ENCODE assay signal across 19 cellular contexts in the genomic region with DNA sequence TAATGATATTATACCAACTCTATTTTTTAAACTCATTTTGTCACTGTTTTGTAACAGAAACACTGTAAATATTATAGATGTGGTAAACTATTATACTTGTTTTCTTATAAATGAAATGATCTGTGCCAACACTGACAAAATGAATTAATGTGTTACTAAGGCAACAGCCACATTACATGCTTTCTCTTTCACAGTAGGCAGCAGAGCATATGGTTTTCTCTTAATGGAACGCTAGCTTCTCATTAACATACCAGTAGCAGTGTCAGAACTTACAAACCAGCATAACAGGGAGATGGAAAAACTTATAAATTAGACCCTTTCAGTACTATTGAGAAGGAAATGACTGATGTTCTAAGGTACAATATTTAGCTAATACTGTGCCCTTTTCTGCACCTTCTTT.
DNase-seq lines count a peak whose midpoint lies in the region; ATAC-seq and TF ChIP-seq lines count a peak whose summit lies in the region.
"Had no signal": no experiment of that assay in that cellular context is flagged by ENCODE, and none has a peak within 500 bp of the region (broad histone marks: within the 10 kb centered on the region; RNA-seq: fewer than 3 reads in every experiment).

No MANE protein-coding gene starts in this region.

- H3K4me1 Mint-ChIP-seq in activated CD8-positive, alpha-beta T cell treated with anti-CD3 and anti-CD28 coated beads, Interleukin-2, amount 10 ng/mL, durations not matched to agents 7 days and 5 days (ENCODE audit: low read depth): no peaks in the 10 kb centered on the region
- H3K4me1 Mint-ChIP-seq: activated naive CD8-positive, alpha-beta T cell treated with anti-CD3 and anti-CD28 coated beads for 36 hours; CD4-positive, alpha-beta memory T cell had no signal

- peak; percentile 15 for TF ChIP-seq EP300 in neural cell (conservative IDR thresholded peaks at IDR 0.05; ENCODE audit: poor library complexity, severe bottlenecking)

- H3K27me3 Mint-ChIP-seq in activated CD8-positive, alpha-beta T cell treated with anti-CD3 and anti-CD28 coated beads, Interleukin-2, amount 10 ng/mL, durations not matched to agents 7 days and 5 days (ENCODE audit: low read depth): no peaks in the 10 kb centered on the region
- H3K27me3 Mint-ChIP-seq: activated naive CD8-positive, alpha-beta T cell treated with anti-CD3 and anti-CD28 coated beads for 36 hours; CD4-positive, alpha-beta memory T cell had no signal

- H3K27me3 ChIP-seq in SU-DHL-6 (ENCODE audit: low read length) (no peaks in the 10 kb centered on the region), neural cell (ENCODE audit: insufficient read depth, low read depth, low read length) (no peaks in the 10 kb centered on the region)
- H3K27me3 ChIP-seq: sigmoid colon, tibial nerve had no signal

- DNase-seq in NCI-H1436 (lab: John Stamatoyannopoulos, UW) (peak; percentile 8), NCI-H1436 treated with DMSO at 0.1 percent for 48 hours (lab: John Stamatoyannopoulos, UW) (no peak), NCI-H1694 treated with DMSO at 0.1 percent for 48 hours (lab: John Stamatoyannopoulos, UW) (peak; percentile 96), OCI-M2 (lab: John Stamatoyannopoulos, UW; ENCODE audit: unreplicated experiment) (no peak), superior temporal gyrus (ENCODE audit: extremely low spot score) (no peak)
- DNase-seq in activated CD8-positive, alpha-beta T cell treated with anti-CD3 and anti-CD28 coated beads, Interleukin-2, amount 10 ng/mL, durations not matched to agents 7 days and 5 days: no peak
- DNase-seq: activated CD4-positive, alpha-beta T cell treated with anti-CD3 and anti-CD28 coated beads for 4 hours; activated naive CD8-positive, alpha-beta T cell treated with anti-CD3 and anti-CD28 coated beads for 36 hours; CD4-positive, alpha-beta memory T cell; islet precursor cell; SIG-M5; sigmoid colon; stimulated activated CD4-positive, alpha-beta T cell treated with anti-CD3 and anti-CD28 coated beads, Interleukin-4, amount 100 ng/mL, for 24 hours; T1000 had no signal

- CTCF ChIA-PET in activated CD8-positive, alpha-beta T cell treated with anti-CD3 and anti-CD28 coated beads, Interleukin-2, amount 10 ng/mL, durations not matched to agents 7 days and 5 days (lab: Charles Lee): no interaction called here

- H3K4me3 ChIP-seq in SU-DHL-6 (ENCODE audit: insufficient read depth, low read length, poor library complexity, severe bottlenecking): no peak overlapping the region
- peak overlapping the region; percentile 40 for H3K4me3 ChIP-seq in neural cell (ENCODE audit: low read length)
- H3K4me3 ChIP-seq: A549, coronary artery, sigmoid colon, tibial nerve had no signal

- H4K20me1 ChIP-seq in SU-DHL-6 (ENCODE audit: low read depth, low read length) (no peaks in the 10 kb centered on the region), neural cell (ENCODE audit: insufficient read depth) (no peaks in the 10 kb centered on the region)

- H2AFZ ChIP-seq in SU-DHL-6 (ENCODE audit: low read depth, low read length, severe bottlenecking): peak overlapping the region; percentile 12
- no peak overlapping the region for H2AFZ ChIP-seq in neural cell (ENCODE audit: low read depth, low read length)

- H3K27ac ChIP-seq in SU-DHL-6 (ENCODE audit: low read depth, low read length) (no peak overlapping the region), neural cell (ENCODE audit: low read length) (peak overlapping the region; percentile 76)
- H3K27ac ChIP-seq: A549, coronary artery, sigmoid colon, tibial nerve had no signal

- no peaks in the 10 kb centered on the region for H3K36me3 Mint-ChIP-seq in activated CD8-positive, alpha-beta T cell treated with anti-CD3 and anti-CD28 coated beads, Interleukin-2, amount 10 ng/mL, durations not matched to agents 7 days and 5 days (ENCODE audit: low read depth)
- H3K36me3 Mint-ChIP-seq: activated naive CD8-positive, alpha-beta T cell treated with anti-CD3 and anti-CD28 coated beads for 36 hours; CD4-positive, alpha-beta memory T cell had no signal

- H3K4me2 ChIP-seq in SU-DHL-6 (ENCODE audit: low read depth, low read length, poor library complexity, severe bottlenecking): no peak overlapping the region
- H3K4me2 ChIP-seq in neural cell (ENCODE audit: low read length): peak overlapping the region; percentile 63
- H3K4me2 ChIP-seq: A549 had no signal

- no peak overlapping the region for H3K9ac ChIP-seq in SU-DHL-6 (ENCODE audit: low read length)
- H3K9ac ChIP-seq in neural cell (ENCODE audit: low read length): peak overlapping the region; percentile 18

- no peak overlapping the region for H3K27ac Mint-ChIP-seq in activated CD8-positive, alpha-beta T cell treated with anti-CD3 and anti-CD28 coated beads, Interleukin-2, amount 10 ng/mL, durations not matched to agents 7 days and 5 days
- H3K27ac Mint-ChIP-seq: activated naive CD8-positive, alpha-beta T cell treated with anti-CD3 and anti-CD28 coated beads for 36 hours; CD4-positive, alpha-beta memory T cell had no signal

- POLR2A ChIA-PET in activated CD8-positive, alpha-beta T cell treated with anti-CD3 and anti-CD28 coated beads, Interleukin-2, amount 10 ng/mL, durations not matched to agents 7 days and 5 days (lab: Charles Lee): no interaction called here

- no peaks in the 10 kb centered on the region for H3K79me2 ChIP-seq in SU-DHL-6 (ENCODE audit: insufficient read depth, low read length)
- H3K79me2 ChIP-seq in neural cell (replicated peaks; ENCODE audit: insufficient read depth, low read length): peaks cover 34% of the 10 kb centered on the region

- ATAC-seq in activated CD8-positive, alpha-beta T cell treated with anti-CD3 and anti-CD28 coated beads, Interleukin-2, amount 10 ng/mL, durations not matched to agents 7 days and 5 days: no peak
- ATAC-seq: A549 had no signal

- no peaks in the 10 kb centered on the region for H3K9me2 ChIP-seq in SU-DHL-6 (replicated peaks; ENCODE audit: insufficient read depth, low read length)
- H3K9me2 ChIP-seq in neural cell (ENCODE audit: insufficient read depth, low read length): no peaks in the 10 kb centered on the region

- H3K4me3 Mint-ChIP-seq in activated CD8-positive, alpha-beta T cell treated with anti-CD3 and anti-CD28 coated beads, Interleukin-2, amount 10 ng/mL, durations not matched to agents 7 days and 5 days: no peak overlapping the region
- H3K4me3 Mint-ChIP-seq: activated naive CD8-positive, alpha-beta T cell treated with anti-CD3 and anti-CD28 coated beads for 36 hours; CD4-positive, alpha-beta memory T cell had no signal

- H3K9me3 ChIP-seq in SU-DHL-6 (ENCODE audit: insufficient read depth, low read length): no peaks in the 10 kb centered on the region
- no peaks in the 10 kb centered on the region for H3K9me3 ChIP-seq in neural cell (ENCODE audit: low read length)
- H3K9me3 ChIP-seq: A549, sigmoid colon, tibial nerve had no signal

- no peak for TF ChIP-seq RAD21 in neural cell (conservative IDR thresholded peaks at IDR 0.05)

- no peaks in the 10 kb centered on the region for H3K36me3 ChIP-seq in SU-DHL-6 (ENCODE audit: low read length)
- H3K36me3 ChIP-seq in neural cell (ENCODE audit: insufficient read depth, low read length): no peaks in the 10 kb centered on the region
- H3K36me3 ChIP-seq: sigmoid colon, tibial nerve had no signal

- no peaks in the 10 kb centered on the region for H3F3A ChIP-seq in SU-DHL-6 (ENCODE audit: insufficient read depth)
- H3F3A ChIP-seq in neural cell (ENCODE audit: insufficient read depth, low read length, poor library complexity, severe bottlenecking): no peaks in the 10 kb centered on the region

- TF ChIP-seq CTCF in SU-DHL-6 (IDR thresholded peaks at IDR 0.05; ENCODE audit: insufficient read depth, low read length, poor library complexity, severe bottlenecking) (no peak), neural cell (IDR thresholded peaks at IDR 0.05; ENCODE audit: poor library complexity, severe bottlenecking) (no peak)

- no peaks in the 10 kb centered on the region for H3K9me3 Mint-ChIP-seq in activated CD8-positive, alpha-beta T cell treated with anti-CD3 and anti-CD28 coated beads, Interleukin-2, amount 10 ng/mL, durations not matched to agents 7 days and 5 days (ENCODE audit: insufficient read depth)
- H3K9me3 Mint-ChIP-seq: activated naive CD8-positive, alpha-beta T cell treated with anti-CD3 and anti-CD28 coated beads for 36 hours had no signal

TF ChIP-seq in neural cell, 6 proteins besides CTCF, POLR2A, EP300 and RAD21:
- TF ChIP-seq, protein P1, sequence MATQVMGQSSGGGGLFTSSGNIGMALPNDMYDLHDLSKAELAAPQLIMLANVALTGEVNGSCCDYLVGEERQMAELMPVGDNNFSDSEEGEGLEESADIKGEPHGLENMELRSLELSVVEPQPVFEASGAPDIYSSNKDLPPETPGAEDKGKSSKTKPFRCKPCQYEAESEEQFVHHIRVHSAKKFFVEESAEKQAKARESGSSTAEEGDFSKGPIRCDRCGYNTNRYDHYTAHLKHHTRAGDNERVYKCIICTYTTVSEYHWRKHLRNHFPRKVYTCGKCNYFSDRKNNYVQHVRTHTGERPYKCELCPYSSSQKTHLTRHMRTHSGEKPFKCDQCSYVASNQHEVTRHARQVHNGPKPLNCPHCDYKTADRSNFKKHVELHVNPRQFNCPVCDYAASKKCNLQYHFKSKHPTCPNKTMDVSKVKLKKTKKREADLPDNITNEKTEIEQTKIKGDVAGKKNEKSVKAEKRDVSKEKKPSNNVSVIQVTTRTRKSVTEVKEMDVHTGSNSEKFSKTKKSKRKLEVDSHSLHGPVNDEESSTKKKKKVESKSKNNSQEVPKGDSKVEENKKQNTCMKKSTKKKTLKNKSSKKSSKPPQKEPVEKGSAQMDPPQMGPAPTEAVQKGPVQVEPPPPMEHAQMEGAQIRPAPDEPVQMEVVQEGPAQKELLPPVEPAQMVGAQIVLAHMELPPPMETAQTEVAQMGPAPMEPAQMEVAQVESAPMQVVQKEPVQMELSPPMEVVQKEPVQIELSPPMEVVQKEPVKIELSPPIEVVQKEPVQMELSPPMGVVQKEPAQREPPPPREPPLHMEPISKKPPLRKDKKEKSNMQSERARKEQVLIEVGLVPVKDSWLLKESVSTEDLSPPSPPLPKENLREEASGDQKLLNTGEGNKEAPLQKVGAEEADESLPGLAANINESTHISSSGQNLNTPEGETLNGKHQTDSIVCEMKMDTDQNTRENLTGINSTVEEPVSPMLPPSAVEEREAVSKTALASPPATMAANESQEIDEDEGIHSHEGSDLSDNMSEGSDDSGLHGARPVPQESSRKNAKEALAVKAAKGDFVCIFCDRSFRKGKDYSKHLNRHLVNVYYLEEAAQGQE (IDR thresholded peaks at IDR 0.05; ENCODE audit: borderline replicate concordance): no peak
- peak; percentile 69 for TF ChIP-seq POLR2AphosphoS5 (IDR thresholded peaks at IDR 0.05)
TF ChIP-seq in neural cell: peak in this region for 1.

Comparison
In these comparisons a context has a peak if more than half of its experiments do, and no peak if none do; other contexts are left out.
1. DNase-seq: peak in NCI-H1436 (single experiment) and NCI-H1694 treated with DMSO at 0.1 percent for 48 hours (single experiment); none in NCI-H1436 treated with DMSO at 0.1 percent for 48 hours (single experiment), OCI-M2 (single experiment), superior temporal gyrus (single experiment) and activated CD8-positive, alpha-beta T cell treated with anti-CD3 and anti-CD28 coated beads, Interleukin-2, amount 10 ng/mL, durations not matched to agents 7 days and 5 days (single experiment).